1 cellular context compared by ENCODE assay signal in genomic region chr22:35102663-35103062, GRCh38.
TF ChIP-seq lines count a peak whose summit lies in the region.

No MANE protein-coding gene starts in this region.

TF ChIP-seq in H1, 55 proteins besides CTCF, POLR2A, EP300 and RAD21:
- peak; percentile 91 for TF ChIP-seq TEAD4 (IDR thresholded peaks at IDR 0.05; ENCODE audit: low read depth, low read length)
- no peak for TF ChIP-seq HDAC2 (IDR thresholded peaks at IDR 0.05; ENCODE audit: borderline replicate concordance in 1 of 2, low read depth in 2 of 2, low read length in 2 of 2)
- TF ChIP-seq HDAC6 (IDR thresholded peaks at IDR 0.05; ENCODE audit: low read depth, low read length): no peak
- TF ChIP-seq SRF (IDR thresholded peaks at IDR 0.05; ENCODE audit: low read depth, low read length): no peak
- no peak for TF ChIP-seq USF2 (IDR thresholded peaks at IDR 0.05; ENCODE audit: low read length)
- no peak for TF ChIP-seq JUND (IDR thresholded peaks at IDR 0.05; ENCODE audit: low read length)
- no peak for TF ChIP-seq RBBP5 (IDR thresholded peaks at IDR 0.05; ENCODE audit: borderline replicate concordance, low read depth, low read length)
